In the genomic region with DNA sequence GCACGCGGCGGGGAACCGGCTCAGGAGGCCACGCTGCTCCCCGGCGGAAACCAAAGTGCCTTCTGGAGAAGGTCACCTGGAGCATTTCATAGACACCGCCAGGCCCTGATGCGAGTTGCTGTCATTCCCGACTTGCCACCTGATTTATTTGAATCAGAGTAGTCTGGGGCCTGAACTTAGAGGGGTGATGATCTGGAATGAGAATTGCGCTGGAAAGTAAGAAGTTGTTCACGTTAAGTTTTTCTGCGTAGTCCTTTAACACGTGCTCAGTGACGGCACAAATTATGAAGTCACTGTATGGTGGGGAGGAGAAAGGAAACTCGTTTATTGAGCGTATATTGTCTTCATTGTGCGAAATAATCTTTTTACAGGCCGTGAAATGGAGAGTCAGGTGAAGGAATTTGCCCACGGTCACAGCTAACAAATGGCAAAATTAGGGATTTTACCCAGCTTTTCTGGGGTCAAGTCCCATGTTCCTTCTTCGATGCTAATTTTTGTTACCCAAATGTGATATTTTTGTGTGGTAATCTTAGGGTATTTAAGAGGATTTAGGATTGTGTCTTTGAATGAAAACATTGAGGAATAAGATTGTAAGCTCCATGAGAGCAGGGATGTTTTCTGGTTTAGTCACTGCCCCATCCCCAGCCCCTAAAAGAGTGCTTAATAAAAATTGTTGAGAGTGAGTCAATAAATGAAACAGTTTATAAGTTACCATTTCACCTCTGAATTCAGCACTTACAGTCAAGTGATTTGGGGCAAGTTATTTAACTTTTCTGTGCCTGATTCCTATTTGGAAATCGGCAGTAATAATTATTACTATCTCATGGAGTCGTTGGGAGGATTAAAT, we compare ENCODE assay signal across 8 cellular contexts. TPM values are rescaled to one million over a fixed set of nuclear protein-coding genes. Genes with fewer than 3 reads are reported as not detected.
DNase-seq lines count a peak whose midpoint lies in the region; ATAC-seq and TF ChIP-seq lines count a peak whose summit lies in the region.

No MANE protein-coding gene starts in this region.

- no peaks in the 10 kb centered on the region for H3K9me3 ChIP-seq in CD8-positive, alpha-beta memory T cell (ENCODE audit: low read length)
- H3K9me3 ChIP-seq in H9 (ENCODE audit: control insufficient read depth, low read depth, low read length) (no peaks in the 10 kb centered on the region), SK-N-SH (no peaks in the 10 kb centered on the region), ectodermal cell (ENCODE audit: control insufficient read depth, low read length) (no peaks in the 10 kb centered on the region), tibial artery (no peaks in the 10 kb centered on the region)

- H3K14ac ChIP-seq in H9 (ENCODE audit: insufficient read depth, low read length), result peak overlapping the region; percentile 88

- H4K20me1 ChIP-seq in H9 (ENCODE audit: control insufficient read depth, insufficient read depth, insufficient read length), result no peaks in the 10 kb centered on the region
- H4K20me1 ChIP-seq in SK-N-SH (ENCODE audit: insufficient read depth), result peaks cover 38% of the 10 kb centered on the region

- H3K27me3 Mint-ChIP-seq in CD8-positive, alpha-beta memory T cell, result peaks cover 0 to 5% of the 10 kb centered on the region in 2 donors
- no peaks in the 10 kb centered on the region for H3K27me3 Mint-ChIP-seq in H9 (ENCODE audit: low read depth)

- peak overlapping the region; percentile 97 to 100 (median 100) for H3K27ac Mint-ChIP-seq in CD8-positive, alpha-beta memory T cell
- H3K27ac Mint-ChIP-seq in H9, result peak overlapping the region in 2 of 3 experiments; percentile 2 to 97; a peak in 3 of 7 replicates

- no peak for ATAC-seq in HG02642 (IDR thresholded peaks at IDR 0.05; ENCODE audit: poor library complexity, unreplicated experiment)

- H2BK120ac ChIP-seq in H9 (ENCODE audit: low read depth, low read length, poor library complexity, severe bottlenecking), result no peak overlapping the region
- H2BK120ac ChIP-seq in mesendoderm (ENCODE audit: low read depth, low read length), result no peak overlapping the region

- peak overlapping the region; percentile 100 for H3K27ac ChIP-seq in CD8-positive, alpha-beta memory T cell (ENCODE audit: low read depth, low read length)
- no peak overlapping the region for H3K27ac ChIP-seq in H9 (ENCODE audit: insufficient read length, low read depth, low read length)
- H3K27ac ChIP-seq in SK-N-SH (ENCODE audit: low read depth in 2 of 2, low read length in 1 of 2), result peak overlapping the region; percentile 76 to 87; a peak in 3 of 4 replicates
- H3K27ac ChIP-seq in ectodermal cell (ENCODE audit: insufficient read depth, low read depth, low read length, poor library complexity, severe bottlenecking), result no peak overlapping the region
- peak overlapping the region; percentile 86 for H3K27ac ChIP-seq in mesendoderm (ENCODE audit: low read depth, low read length)
- peak overlapping the region; percentile 86 to 92 for H3K27ac ChIP-seq in tibial artery

- intact Hi-C loops in tibial artery (cut with DNase I; ENCODE audit: low total_unique reads), result loop anchor here (5.0 to 10.0 kb wide), 2 partner anchors 50 to 203 kb away; no protein-coding TSS in a partner anchor

- no peak overlapping the region; the same call in 1 of the 2 replicates for H3K4ac ChIP-seq in H9 (ENCODE audit: low read depth, low read length)
- no peak overlapping the region for H3K4ac ChIP-seq in mesendoderm (ENCODE audit: low read depth, low read length)

- H3K36me3 ChIP-seq in CD8-positive, alpha-beta memory T cell (ENCODE audit: insufficient read depth, low read length), result no peaks in the 10 kb centered on the region
- H3K36me3 ChIP-seq in SK-N-SH (replicated peaks in 1 of 2; ENCODE audit: control insufficient read depth in 1 of 2, insufficient read depth in 2 of 2, low read length in 1 of 2) (peaks cover 0 to 6% of the 10 kb centered on the region in 2 experiments), ectodermal cell (ENCODE audit: control insufficient read depth, insufficient read depth, low read length) (no peaks in the 10 kb centered on the region), mesendoderm (ENCODE audit: control insufficient read depth, insufficient read depth, low read length) (no peaks in the 10 kb centered on the region), tibial artery (peaks cover 0 to 6% (median 5%) of the 10 kb centered on the region in 3 donors)

- H3K23ac ChIP-seq in H9 (ENCODE audit: insufficient read length, low read depth, low read length), result no peak overlapping the region
- no peak overlapping the region for H3K23ac ChIP-seq in mesendoderm (ENCODE audit: low read length)

- H2BK5ac ChIP-seq in H9 (ENCODE audit: insufficient read length, low read length) (no peak overlapping the region), mesendoderm (ENCODE audit: low read length) (no peak overlapping the region)

- peaks cover 39% of the 10 kb centered on the region for H3K79me2 ChIP-seq in H9 (ENCODE audit: insufficient read depth, low read length)
- peaks cover 59% of the 10 kb centered on the region for H3K79me2 ChIP-seq in SK-N-SH (ENCODE audit: insufficient read depth)
- peaks cover 46% of the 10 kb centered on the region for H3K79me2 ChIP-seq in mesendoderm (ENCODE audit: control insufficient read depth, insufficient read depth, low read length)

- DNase-seq in CD8-positive, alpha-beta memory T cell, result peak in 2 of 5 donors; percentile 75 to 82
- DNase-seq in H9, result no peak
- DNase-seq in SK-N-SH, result no peak
- DNase-seq in mesendoderm, result peak; percentile 61
- no peak for DNase-seq in tibial artery
- DNase-seq in HuH-7 (ENCODE audit: low spot score), result no peak

- H3K4me3 ChIP-seq in CD8-positive, alpha-beta memory T cell (ENCODE audit: low read length), result peak overlapping the region; percentile 94
- H3K4me3 ChIP-seq in SK-N-SH (ENCODE audit: low read depth in 2 of 2, low read length in 1 of 2), result peak overlapping the region; percentile 77 to 78
- H3K4me3 ChIP-seq in ectodermal cell (ENCODE audit: insufficient read depth, low read depth, low read length), result peak overlapping the region; percentile 95
- peak overlapping the region; percentile 80 for H3K4me3 ChIP-seq in mesendoderm (ENCODE audit: low read length)
- H3K4me3 ChIP-seq in tibial artery, result peak overlapping the region; percentile 73 to 92

- H3K36me3 Mint-ChIP-seq in CD8-positive, alpha-beta memory T cell, result peaks cover 0 to 31% (median 6%) of the 10 kb centered on the region in 3 donors
- H3K36me3 Mint-ChIP-seq in H9 (ENCODE audit: insufficient read depth in 1 of 3, low read depth in 3 of 3), result peaks cover 0 to 10% (median 2%) of the 10 kb centered on the region in 3 experiments; a peak in 4 of 7 replicates

- no peaks in the 10 kb centered on the region for H3K27me3 ChIP-seq in CD8-positive, alpha-beta memory T cell (ENCODE audit: insufficient read depth, low read length, poor library complexity, severe bottlenecking)
- H3K27me3 ChIP-seq in H9 (ENCODE audit: insufficient read depth, low read length) (no peaks in the 10 kb centered on the region), SK-N-SH (ENCODE audit: insufficient read depth) (no peaks in the 10 kb centered on the region), ectodermal cell (ENCODE audit: control insufficient read depth, insufficient read depth, low read length, poor library complexity, severe bottlenecking) (no peaks in the 10 kb centered on the region), mesendoderm (ENCODE audit: insufficient read depth, low read length, poor library complexity) (no peaks in the 10 kb centered on the region), tibial artery (no peaks in the 10 kb centered on the region)

- H2AFZ ChIP-seq in H9 (ENCODE audit: low read length) (no peak overlapping the region), SK-N-SH (ENCODE audit: low read depth) (peak overlapping the region; percentile 58; the same call in 1 of the 2 replicates)

- H3K56ac ChIP-seq in H9 (ENCODE audit: insufficient read length, low read depth, low read length) (no peak overlapping the region), mesendoderm (ENCODE audit: low read length) (peak overlapping the region; percentile 93)

- TF ChIP-seq CTCF in H9 (conservative IDR thresholded peaks at IDR 0.05) (no peak), SK-N-SH (IDR thresholded peaks at IDR 0.05) (no peak), tibial artery (IDR thresholded peaks at IDR 0.05) (no peak)

- peaks cover 46 to 66% (median 59%) of the 10 kb centered on the region in 3 donors for H3K4me1 Mint-ChIP-seq in CD8-positive, alpha-beta memory T cell
- H3K4me1 Mint-ChIP-seq in H9, result peaks cover 15 to 20% of the 10 kb centered on the region in 2 experiments

- H2BK20ac ChIP-seq in H9 (ENCODE audit: low read depth, low read length, poor library complexity, severe bottlenecking), result no peak overlapping the region

- H4K91ac ChIP-seq in H9 (ENCODE audit: insufficient read length, low read depth, low read length), result no peak overlapping the region

- H3K4me2 ChIP-seq in H9 (ENCODE audit: insufficient read depth, insufficient read length, low read length) (peak overlapping the region; percentile 63), SK-N-SH (peak overlapping the region; percentile 79), mesendoderm (ENCODE audit: low read length) (peak overlapping the region; percentile 87)

- peaks cover 61% of the 10 kb centered on the region for H3K4me1 ChIP-seq in CD8-positive, alpha-beta memory T cell (ENCODE audit: insufficient read depth, low read length)
- H3K4me1 ChIP-seq in H9 (ENCODE audit: insufficient read depth, low read length) (no peaks in the 10 kb centered on the region; the same call in 1 of the 2 replicates), SK-N-SH (ENCODE audit: control insufficient read depth in 1 of 2, insufficient read depth in 2 of 2, low read depth in 1 of 2, low read length in 1 of 2) (peaks cover 0 to 7% of the 10 kb centered on the region in 2 experiments; a peak in 1 of 4 replicates), ectodermal cell (ENCODE audit: control insufficient read depth, insufficient read depth, low read length) (peaks cover 7% of the 10 kb centered on the region), mesendoderm (ENCODE audit: control insufficient read depth, low read depth, low read length) (no peaks in the 10 kb centered on the region), tibial artery (peaks cover 0 to 34% (median 23%) of the 10 kb centered on the region in 4 donors)

- no peaks in the 10 kb centered on the region for H3K9me2 ChIP-seq in SK-N-SH

- H3F3A ChIP-seq in SK-N-SH (replicated peaks; ENCODE audit: insufficient read depth), result peaks cover 11% of the 10 kb centered on the region

- H4K8ac ChIP-seq in H9 (replicated peaks; ENCODE audit: insufficient read length, low read depth, low read length) (no peak overlapping the region), mesendoderm (ENCODE audit: low read depth, low read length) (no peak overlapping the region)

- H4K5ac ChIP-seq in H9 (ENCODE audit: insufficient read length, low read depth, low read length), result no peak overlapping the region
- no peak overlapping the region for H4K5ac ChIP-seq in mesendoderm (ENCODE audit: low read length)

- H2BK15ac ChIP-seq in H9 (ENCODE audit: low read depth, low read length), result no peak overlapping the region
- no peak overlapping the region for H2BK15ac ChIP-seq in mesendoderm (replicated peaks; ENCODE audit: low read depth)

- TF ChIP-seq RAD21 in SK-N-SH (IDR thresholded peaks at IDR 0.05; ENCODE audit: low read length), result no peak

- H2BK12ac ChIP-seq in H9 (ENCODE audit: insufficient read length, low read depth, low read length), result no peak overlapping the region

- H3K23me2 ChIP-seq in H9 (ENCODE audit: insufficient read length, low read depth, low read length, poor library complexity, severe bottlenecking), result peaks cover 9% of the 10 kb centered on the region

- POLR2A ChIA-PET in CD8-positive, alpha-beta memory T cell (lab: Charles Lee), result interaction anchor here (0.5 to 2.1 kb wide), 14 partner anchors 9 to 388 kb away, joined by 3 to 22 read pairs (median 4); a partner anchor contains a TSS
- POLR2A ChIA-PET in SK-N-SH (lab: Yijun Ruan, JAX), result interaction anchor here (1.0 kb wide), 1 partner anchor 12 kb away, joined by 3 read pairs; no protein-coding TSS in a partner anchor

- H3K79me1 ChIP-seq in H9 (ENCODE audit: insufficient read depth, low read depth, low read length, poor library complexity, severe bottlenecking) (peaks cover 4% of the 10 kb centered on the region), mesendoderm (ENCODE audit: low read length) (peaks cover 11% of the 10 kb centered on the region)

- WGBS in H9 (ENCODE audit: extremely low coverage, insufficient read length, low lambda C conversion rate), result no CpG with 5 or more reads among the region's 23 CpGs
- 16% methylated on average over 15 of the region's 23 CpGs for WGBS in SK-N-SH (ENCODE audit: low lambda C conversion rate)
- WGBS in ectodermal cell, 2 experiments, result 19% methylated on average over 23 of the region's 23 CpGs
- WGBS in mesendoderm (ENCODE audit: extremely low coverage, insufficient coverage, low lambda C conversion rate), result 100% methylated on average over 1 of the region's 23 CpGs

- H3T11ph ChIP-seq in H9 (ENCODE audit: low read length), result no peak overlapping the region

- H3K18ac ChIP-seq in H9 (ENCODE audit: insufficient read length, low read depth, low read length) (peak overlapping the region; percentile 93), mesendoderm (ENCODE audit: low read length) (peak overlapping the region; percentile 85)

- H3K9ac ChIP-seq in H9 (ENCODE audit: extremely low read depth, insufficient read length, low read length) (peak overlapping the region; percentile 84), SK-N-SH (peak overlapping the region; percentile 89), mesendoderm (ENCODE audit: low read length) (peak overlapping the region; percentile 85)

- H3K9me3 Mint-ChIP-seq in CD8-positive, alpha-beta memory T cell, result no peaks in the 10 kb centered on the region
- no peaks in the 10 kb centered on the region; a peak in 1 of 5 replicates for H3K9me3 Mint-ChIP-seq in H9

- peak overlapping the region; percentile 87 to 98 (median 97) for H3K4me3 Mint-ChIP-seq in CD8-positive, alpha-beta memory T cell
- H3K4me3 Mint-ChIP-seq in H9, result peak overlapping the region; percentile 98 to 99

- H2AK5ac ChIP-seq in H9 (ENCODE audit: insufficient read length, low read length), result no peak overlapping the region
- no peak overlapping the region for H2AK5ac ChIP-seq in mesendoderm (ENCODE audit: low read length)

- no peak for TF ChIP-seq EP300 in SK-N-SH (IDR thresholded peaks at IDR 0.05; ENCODE audit: borderline replicate concordance in 1 of 2, low read depth in 1 of 2, low read length in 1 of 2)

- CTCF ChIA-PET in CD8-positive, alpha-beta memory T cell (lab: Charles Lee), result interaction anchor here (0.8 to 2.6 kb wide), 14 partner anchors 8 to 207 kb away, joined by 3 to 7 read pairs (median 4); no protein-coding TSS in a partner anchor
- CTCF ChIA-PET in SK-N-SH (lab: Yijun Ruan, JAX), result interaction anchor here (1.3 to 2.4 kb wide), 4 partner anchors 33 to 158 kb away, joined by 4 to 5 read pairs (median 4); no protein-coding TSS in a partner anchor

RNA-seq across cellular contexts. Expression of a gene that starts 46.4 kb away (rescaled TPM):
- 10 to 100 TPM; 35.6 to 36.3 TPM for total RNA-seq in CD8-positive, alpha-beta memory T cell
- polyA plus RNA-seq in CD8-positive, alpha-beta memory T cell, result 8.1 TPM
- total RNA-seq in H9 (2021), result 6.1 and 6.4 TPM in 2 replicates
- polyA plus RNA-seq in SK-N-SH (2012; rRNA removed), result 34.9 and 36.1 TPM in 2 replicates
- 12.3 and 24.5 TPM in 2 replicates for polyA plus RNA-seq in SK-N-SH (2012; cell fraction: cytosol; rRNA removed)
- polyA plus RNA-seq in SK-N-SH (2012; cell fraction: nucleus; rRNA removed), result 18.3 and 24.7 TPM in 2 replicates
- 5.8 TPM for polyA plus RNA-seq in ectodermal cell (2013, experiment 1 of 4)
- polyA plus RNA-seq in ectodermal cell (2013, experiment 2 of 4), result 7.1 TPM
- polyA plus RNA-seq in ectodermal cell (2013, experiment 3 of 4), result 3.4 TPM
- 3.3 TPM for polyA plus RNA-seq in ectodermal cell (2013, experiment 4 of 4)
- 4.2 TPM for polyA plus RNA-seq in mesendoderm (2013, experiment 1 of 2)
- 4.6 TPM for polyA plus RNA-seq in mesendoderm (2013, experiment 2 of 2)

Comparison
In these comparisons a context has a peak if more than half of its experiments do, and no peak if none do; other contexts are left out.
1. H3K27ac ChIP-seq: peak in CD8-positive, alpha-beta memory T cell (single experiment), SK-N-SH (2 of 2), mesendoderm (single experiment) and tibial artery (2 of 2); none in H9 (single experiment) and ectodermal cell (single experiment).
2. Peak in every context shown above with its lines, with median percentiles within 50 percentile points of each other: H3K4me3 ChIP-seq, H3K4me2 ChIP-seq and H3K9ac ChIP-seq.